In the genomic region with DNA sequence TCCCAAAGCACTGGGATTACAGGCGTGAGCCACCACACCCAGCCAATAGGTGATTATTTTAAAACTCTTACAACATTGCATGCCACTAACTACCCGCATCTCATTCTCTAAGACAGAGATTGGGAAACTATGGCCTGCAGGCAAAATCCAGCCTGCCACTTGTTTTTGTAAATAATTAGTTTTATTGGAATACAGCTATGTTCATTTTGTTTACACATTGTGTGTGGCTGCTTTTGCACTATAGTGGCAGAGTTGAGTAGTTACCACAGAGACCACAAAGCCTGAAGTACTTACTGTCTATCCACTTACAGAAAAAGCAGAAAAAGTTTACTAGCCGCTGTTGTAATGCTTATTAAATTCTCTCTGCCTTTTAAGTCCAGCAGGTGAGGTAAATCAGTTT, we compare ENCODE assay signal across 17 cellular contexts.
"Had no signal": no experiment of that assay in that cellular context is flagged by ENCODE, and none has a peak within 500 bp of the region (broad histone marks: within the 10 kb centered on the region; RNA-seq: fewer than 3 reads in every experiment).

No MANE protein-coding gene starts in this region.

- H3K9me3 ChIP-seq: pancreas, thoracic aorta, vagina had no signal

- H3K4me3 ChIP-seq: neural progenitor cell, pancreas, thoracic aorta, vagina had no signal

- H3K4me1 ChIP-seq: neural progenitor cell, pancreas had no signal

- H3K27me3 ChIP-seq: brain microvascular endothelial cell, neural progenitor cell, pancreas, vagina had no signal

- H3K36me3 ChIP-seq: brain microvascular endothelial cell, neural progenitor cell, pancreas, thoracic aorta, vagina had no signal

- ATAC-seq: activated naive CD4-positive, alpha-beta T cell treated with anti-CD3 and anti-CD28 coated beads, Interleukin-2, amount 50 U/mL, for 72 hours; esophagus mucosa; pancreas; stimulated activated naive CD8-positive, alpha-beta T cell treated with anti-CD3 and anti-CD28 coated beads, Interleukin-15, amount 100 ng/mL, for 72 hours had no signal

- DNase-seq: activated CD4-positive, alpha-beta T cell treated with anti-CD3 and anti-CD28 coated beads, Interleukin-2, amount 50 U/mL, for 4 hours; activated CD4-positive, CD25-positive, alpha-beta regulatory T cell treated with anti-CD3 and anti-CD28 coated beads, Interleukin-2, amount 50 U/mL, for 72 hours; activated effector memory CD4-positive, alpha-beta T cell treated with anti-CD3 and anti-CD28 coated beads, Interleukin-2, amount 50 U/mL, for 16 hours; activated T-cell treated with anti-CD3 and anti-CD28 coated beads, Interleukin-2, amount 50 U/mL, for 24 hours; amygdala; brain microvascular endothelial cell; pancreas; retina; stimulated activated CD4-positive, alpha-beta T cell treated with anti-CD3 and anti-CD28 coated beads, Interleukin-15, amount 100 ng/mL, for 24 hours; stimulated activated CD4-positive, alpha-beta T cell treated with anti-CD3 and anti-CD28 coated beads, Interleukin-4, amount 100 ng/mL, for 4 hours; stimulated activated naive CD8-positive, alpha-beta T cell treated with anti-CD3 and anti-CD28 coated beads, Interleukin-15, amount 100 ng/mL, for 72 hours; T-helper 9 cell had no signal

- H3K27ac ChIP-seq: brain microvascular endothelial cell, neural progenitor cell, pancreas, thoracic aorta, vagina had no signal
